10 cellular contexts compared by ENCODE assay signal in genomic region chr10:28592953-28593352, GRCh38.
DNase-seq lines count a peak whose midpoint lies in the region; ATAC-seq and TF ChIP-seq lines count a peak whose summit lies in the region.
"Had no signal": no experiment of that assay in that cellular context is flagged by ENCODE, and none has a peak within 500 bp of the region (broad histone marks: within the 10 kb centered on the region; RNA-seq: fewer than 3 reads in every experiment).

No MANE protein-coding gene starts in this region.

- H3K27me3 ChIP-seq in foreskin keratinocyte, result no peaks in the 10 kb centered on the region
- no peaks in the 10 kb centered on the region for H3K27me3 ChIP-seq in adrenal gland
- no peaks in the 10 kb centered on the region for H3K27me3 ChIP-seq in aorta (ENCODE audit: control insufficient read depth in 1 of 2, insufficient read depth in 2 of 2, low read length in 1 of 2)

- H3K36me3 Mint-ChIP-seq in T-helper 17 cell (ENCODE audit: low read depth), result peaks cover 17% of the 10 kb centered on the region

- H3K4me1 ChIP-seq in foreskin keratinocyte, result peaks cover 5% of the 10 kb centered on the region
- peaks cover 13 to 50% of the 10 kb centered on the region in 2 donors for H3K4me1 ChIP-seq in adrenal gland (replicated peaks in 1 of 2)
- peaks cover 0 to under 1% of the 10 kb centered on the region in 2 donors for H3K4me1 ChIP-seq in aorta (ENCODE audit: control insufficient read depth in 1 of 2, insufficient read depth in 2 of 2, low read length in 2 of 2)

- no peak for TF ChIP-seq POLR2A in adrenal gland (IDR thresholded peaks at IDR 0.05)

- H3K27ac ChIP-seq in foreskin keratinocyte (no peak overlapping the region), adrenal gland (peak overlapping the region in 1 of 5 donors; percentile 45), aorta (ENCODE audit: low read depth in 1 of 2, low read length in 2 of 2) (no peak overlapping the region)

- no peak overlapping the region for H3K4me3 ChIP-seq in adrenal gland
- H3K4me3 ChIP-seq in aorta (ENCODE audit: low read length in 2 of 2), result no peak overlapping the region

- DNase-seq in A172 (ENCODE audit: low spot score), result peak; percentile 60
- DNase-seq in GM04504 (ENCODE audit: low read depth), result peak; percentile 16
- no peak for DNase-seq in T-helper 17 cell
- peak; percentile 57 to 72 for DNase-seq in foreskin keratinocyte
- DNase-seq in adrenal gland, result no peak
- no peak for DNase-seq in aorta
- DNase-seq: DND-41, NCI-H187 treated with DMSO at 0.1 percent for 48 hours had no signal

- H3K4me3 Mint-ChIP-seq in T-helper 17 cell, result peak overlapping the region; percentile 13

- no peaks in the 10 kb centered on the region for H3K27me3 Mint-ChIP-seq in T-helper 17 cell

- ATAC-seq in T-helper 17 cell (no peak), foreskin keratinocyte (peak; percentile 91), GM19467 (IDR thresholded peaks at IDR 0.05; ENCODE audit: unreplicated experiment) (no peak), aorta (ENCODE audit: low FRiP score) (no peak), GM18870 (IDR thresholded peaks at IDR 0.05; ENCODE audit: unreplicated experiment) (no peak)

- 100% methylated on average over 1 of the region's 1 CpG for WGBS in adrenal gland, 4 donors
- WGBS in aorta, 2 donors, result 81 to 90% methylated on average over 1 of the region's 1 CpG

- peak overlapping the region; percentile 24 for H3K27ac Mint-ChIP-seq in T-helper 17 cell

- H3K9me3 ChIP-seq in T-helper 17 cell (ENCODE audit: control insufficient read depth, low read length, poor library complexity, severe bottlenecking), result no peaks in the 10 kb centered on the region
- no peaks in the 10 kb centered on the region for H3K9me3 ChIP-seq in adrenal gland (replicated peaks in 1 of 3)
- no peaks in the 10 kb centered on the region for H3K9me3 ChIP-seq in aorta (ENCODE audit: control insufficient read depth, low read length)

- intact Hi-C loops in adrenal gland (cut with DNase I), result no loop called here
- intact Hi-C loops in aorta (cut with DNase I), result no loop called here

- TF ChIP-seq CTCF in foreskin keratinocyte (conservative IDR thresholded peaks at IDR 0.05) (no peak), adrenal gland (IDR thresholded peaks at IDR 0.05) (no peak)

- H3K4me1 Mint-ChIP-seq in T-helper 17 cell, result peaks cover 37% of the 10 kb centered on the region

- H3K36me3 ChIP-seq in adrenal gland (replicated peaks in 1 of 2) (peaks cover 0 to 31% of the 10 kb centered on the region in 2 donors), aorta (ENCODE audit: control insufficient read depth in 1 of 2, insufficient read depth in 2 of 2, low read length in 1 of 2) (peaks cover 2 to 3% of the 10 kb centered on the region in 2 donors)

Comparison
In these comparisons a context has a peak if more than half of its experiments do, and no peak if none do; other contexts are left out.
1. DNase-seq: peak in A172 (single experiment), GM04504 (single experiment) and foreskin keratinocyte (2 of 2); none in T-helper 17 cell (0 of 3), adrenal gland (0 of 7) and aorta (0 of 2).